In genomic region chr19:58520257-58520599, GRCh38 we compare ENCODE assay signal across 8 cellular contexts. TPM values are rescaled to one million over a fixed set of nuclear protein-coding genes. Genes with fewer than 3 reads are reported as not detected.
DNase-seq lines count a peak whose midpoint lies in the region; ATAC-seq lines count a peak whose summit lies in the region.

No MANE protein-coding gene starts in this region.

- H3K4me3 Mint-ChIP-seq in stimulated activated naive CD8-positive, alpha-beta T cell treated with anti-CD3 and anti-CD28 coated beads, Interleukin-15, Interleukin-2, amounts not matched to agents 100 ng/mL and 50 ng/mL, for 24 hours, result peak overlapping the region; percentile 97

- peak overlapping the region; percentile 73 for H3K4me3 ChIP-seq in mononuclear cell (ENCODE audit: low read length)
- peak overlapping the region; percentile 12 to 16 for H3K4me3 ChIP-seq in aorta (ENCODE audit: low read length in 2 of 2)

- peaks cover 42% of the 10 kb centered on the region for H3K4me1 Mint-ChIP-seq in stimulated activated naive CD8-positive, alpha-beta T cell treated with anti-CD3 and anti-CD28 coated beads, Interleukin-15, Interleukin-2, amounts not matched to agents 100 ng/mL and 50 ng/mL, for 24 hours (ENCODE audit: low read depth)

- H3K9me3 ChIP-seq in mononuclear cell (ENCODE audit: low read depth, low read length) (no peaks in the 10 kb centered on the region), aorta (ENCODE audit: control insufficient read depth, low read length) (no peaks in the 10 kb centered on the region)

- peaks cover 22% of the 10 kb centered on the region for H3K36me3 Mint-ChIP-seq in stimulated activated naive CD8-positive, alpha-beta T cell treated with anti-CD3 and anti-CD28 coated beads, Interleukin-15, Interleukin-2, amounts not matched to agents 100 ng/mL and 50 ng/mL, for 24 hours (ENCODE audit: low read depth)

- H3K27me3 Mint-ChIP-seq in stimulated activated naive CD8-positive, alpha-beta T cell treated with anti-CD3 and anti-CD28 coated beads, Interleukin-15, Interleukin-2, amounts not matched to agents 100 ng/mL and 50 ng/mL, for 24 hours, result no peaks in the 10 kb centered on the region

- ATAC-seq in stimulated activated naive CD8-positive, alpha-beta T cell treated with anti-CD3 and anti-CD28 coated beads, Interleukin-15, Interleukin-2, amounts not matched to agents 100 U/mL and 50 U/mL, for 24 hours, result no peak
- ATAC-seq in aorta (ENCODE audit: low FRiP score), result no peak
- ATAC-seq in GM21423 (IDR thresholded peaks at IDR 0.05; ENCODE audit: unreplicated experiment), result no peak
- no peak for ATAC-seq in activated CD4-positive, CD25-positive, alpha-beta regulatory T cell treated with anti-CD3 and anti-CD28 coated beads, Interleukin-2, amount 50 U/mL, for 24 hours

- peaks cover 0 to 4% of the 10 kb centered on the region in 2 donors for H3K36me3 ChIP-seq in aorta (ENCODE audit: control insufficient read depth in 1 of 2, insufficient read depth in 2 of 2, low read length in 1 of 2)

- peaks cover 23% of the 10 kb centered on the region for H3K4me1 ChIP-seq in mononuclear cell (ENCODE audit: insufficient read depth, low read length)
- no peaks in the 10 kb centered on the region for H3K4me1 ChIP-seq in aorta (ENCODE audit: control insufficient read depth in 1 of 2, insufficient read depth in 2 of 2, low read length in 2 of 2)

- no peaks in the 10 kb centered on the region for H3K27me3 ChIP-seq in mononuclear cell (ENCODE audit: insufficient read depth, low read length)
- H3K27me3 ChIP-seq in aorta (ENCODE audit: control insufficient read depth in 1 of 2, insufficient read depth in 2 of 2, low read length in 1 of 2), result no peaks in the 10 kb centered on the region

- H3K27ac ChIP-seq in caudate nucleus (ENCODE audit: low read depth, low read length) (peak overlapping the region; percentile 96), aorta (ENCODE audit: low read depth in 1 of 2, low read length in 2 of 2) (peak overlapping the region; percentile 3 to 83)

- intact Hi-C loops in aorta (cut with DNase I), result no loop called here

- no peaks in the 10 kb centered on the region for H3K9me3 Mint-ChIP-seq in stimulated activated naive CD8-positive, alpha-beta T cell treated with anti-CD3 and anti-CD28 coated beads, Interleukin-15, Interleukin-2, amounts not matched to agents 100 ng/mL and 50 ng/mL, for 24 hours

- WGBS in aorta, 2 donors, result 7 to 10% methylated on average over 7 of the region's 7 CpGs

- peak overlapping the region; percentile 99 for H3K27ac Mint-ChIP-seq in stimulated activated naive CD8-positive, alpha-beta T cell treated with anti-CD3 and anti-CD28 coated beads, Interleukin-15, Interleukin-2, amounts not matched to agents 100 ng/mL and 50 ng/mL, for 24 hours

- no peak for DNase-seq in stimulated activated naive CD8-positive, alpha-beta T cell treated with anti-CD3 and anti-CD28 coated beads, Interleukin-15, Interleukin-2, amounts not matched to agents 100 U/mL and 50 U/mL, for 24 hours
- DNase-seq in caudate nucleus (lab: John Stamatoyannopoulos, UW) (no peak), aorta (no peak)
- DNase-seq in stimulated activated CD4-positive, alpha-beta T cell treated with anti-CD3 and anti-CD28 coated beads, Interleukin-4, amount 100 ng/mL, for 24 hours, result no peak

RNA-seq across cellular contexts. Expression of gene ZBTB45, which starts 0.6 kb away (rescaled TPM):
- 2.7 TPM for total RNA-seq in mononuclear cell
- 10 to 100 TPM; 12.2 to 15.6 TPM for total RNA-seq in aorta
- polyA plus RNA-seq in aorta, result 1 to 10 TPM; 3.0 to 8.1 TPM

RNA-seq across cellular contexts. Expression of gene SLC27A5, which starts 8.4 kb away (rescaled TPM):
- total RNA-seq in mononuclear cell, result 1.9 TPM
- 1 to 10 TPM; 8.1 to 9.8 TPM for total RNA-seq in aorta
- polyA plus RNA-seq in aorta, result 10 to 100 TPM; 12.5 to 24.6 TPM

RNA-seq across cellular contexts. Expression of gene TRIM28, which starts 23.6 kb away (rescaled TPM):
- total RNA-seq in mononuclear cell (152 TPM), aorta (100 to 1,000 TPM; 167 to 179 TPM)
- polyA plus RNA-seq in aorta, result 100 to 1,000 TPM in 1 of 2 donors, 10 to 100 TPM in 1; 76.5 to 210 TPM

RNA-seq across cellular contexts. Expression of gene CHMP2A, which starts 34.7 kb away (rescaled TPM):
- total RNA-seq in mononuclear cell (32.7 TPM), aorta (10 to 100 TPM; 94.9 to 99.8 TPM)
- polyA plus RNA-seq in aorta, result 100 to 1,000 TPM; 186 to 208 TPM

RNA-seq across cellular contexts. Expression of gene UBE2M, which starts 38.2 kb away (rescaled TPM):
- total RNA-seq in mononuclear cell (22.5 TPM), aorta (10 to 100 TPM; 47.5 to 57.7 TPM)
- 10 to 100 TPM; 47.1 to 51.2 TPM for polyA plus RNA-seq in aorta
